9 cellular contexts compared by ENCODE assay signal in genomic region chrX:48890296-48890925, GRCh38. TPM values are rescaled to one million over a fixed set of nuclear protein-coding genes. Genes with fewer than 3 reads are reported as not detected.
DNase-seq lines count a peak whose midpoint lies in the region; ATAC-seq, FAIRE-seq and TF ChIP-seq lines count a peak whose summit lies in the region.
"Had no signal": no experiment of that assay in that cellular context is flagged by ENCODE, and none has a peak within 500 bp of the region (broad histone marks: within the 10 kb centered on the region; RNA-seq: fewer than 3 reads in every experiment).

No MANE protein-coding gene starts in this region.

- ATAC-seq in A549: peak in 1 of 2 experiments; percentile 2; a peak in 1 of 6 replicates
- no peak for ATAC-seq in HG03196 (IDR thresholded peaks at IDR 0.05; ENCODE audit: unreplicated experiment)

- no peak for TF ChIP-seq RAD21 in A549 (conservative IDR thresholded peaks at IDR 0.05 in 1 of 2, IDR thresholded peaks at IDR 0.05 in 1 of 2)

- H3K27ac Mint-ChIP-seq in mesothelial cell of epicardium: peak overlapping the region; percentile 83

- no peaks in the 10 kb centered on the region for H3K9me3 ChIP-seq in A549
- H3K9me3 ChIP-seq: ascending aorta had no signal

- no peak for TF ChIP-seq EP300 in A549 (IDR thresholded peaks at IDR 0.05)

- peak overlapping the region; percentile 88 to 99 for H3K27ac ChIP-seq in A549

- no peaks in the 10 kb centered on the region for H3K27me3 Mint-ChIP-seq in mesothelial cell of epicardium (ENCODE audit: low read depth)

- in situ Hi-C loops in astrocyte of the cerebellum (cut with HindIII; ENCODE audit: low sequenced_read_pairs): no loop called here

- CTCF ChIA-PET in A549 (lab: Yijun Ruan, JAX): interaction anchor here (0.9 to 2.1 kb wide), 4 partner anchors 17 to 154 kb away, joined by 3 to 12 read pairs (median 4); no protein-coding TSS in a partner anchor

- H3K27me3 ChIP-seq in H7 (ENCODE audit: control insufficient read depth, insufficient read depth, low read length): no peaks in the 10 kb centered on the region
- H3K27me3 ChIP-seq: ascending aorta had no signal

- peaks cover 12% of the 10 kb centered on the region for H3K9me3 Mint-ChIP-seq in mesothelial cell of epicardium

- WGBS in A549 (ENCODE audit: missing lambda C conversion rate): 80% methylated on average over 15 of the region's 15 CpGs

- H3K4me1 ChIP-seq in A549: 0 out of 3 replicates have a peak, but pooled peaks cover 7% of the 10 kb centered on the region
- H3K4me1 ChIP-seq: ascending aorta had no signal

- intact Hi-C loops in posterior vena cava (cut with DNase I): no loop called here

- H3K36me3 ChIP-seq in H7 (replicated peaks; ENCODE audit: control insufficient read depth, insufficient read depth, low read length): peaks cover 1% of the 10 kb centered on the region

- POLR2A ChIA-PET in A549 (lab: Yijun Ruan, JAX): interaction anchor here (0.8 to 2.3 kb wide), 4 partner anchors 8 to 27 kb away, joined by 3 to 12 read pairs (median 8); partner anchors contain the start of gene SLC35A2

- H3K4me2 ChIP-seq in A549: peak overlapping the region; percentile 91

- TF ChIP-seq POLR2A in A549 (IDR thresholded peaks at IDR 0.05; ENCODE audit: low read length): no peak

- DNase-seq in A549 (ENCODE audit: low read depth in 1 of 2, low spot score in 1 of 2): no peak
- DNase-seq in H7: peak; percentile 70
- no peak for DNase-seq in astrocyte of the cerebellum (ENCODE audit: low read depth)
- no peak for DNase-seq in mesothelial cell of epicardium (ENCODE audit: low spot score in 2 of 2, unreplicated experiment in 2 of 2)
- DNase-seq in posterior vena cava (ENCODE audit: low spot score): no peak
- DNase-seq in central memory CD4-positive, alpha-beta T cell: no peak
- no peak for DNase-seq in ecto neural progenitor cell (ENCODE audit: low spot score)

- H3K4me3 Mint-ChIP-seq in mesothelial cell of epicardium: peak overlapping the region; percentile 77

- H3K4me1 Mint-ChIP-seq in mesothelial cell of epicardium: peaks cover 14% of the 10 kb centered on the region

- peak overlapping the region; percentile 85 for H3K4me3 ChIP-seq in A549
- peak overlapping the region; percentile 50 for H3K4me3 ChIP-seq in H7 (ENCODE audit: insufficient read depth, low read depth, low read length)
- H3K4me3 ChIP-seq in astrocyte of the cerebellum (ENCODE audit: low read depth, low read length): peak overlapping the region; percentile 45

- FAIRE-seq in A549 (lab: Jason Lieb, UNC): no peak

- H3K36me3 Mint-ChIP-seq in mesothelial cell of epicardium: peaks cover 8% of the 10 kb centered on the region

- TF ChIP-seq CTCF in A549 (IDR thresholded peaks at IDR 0.05) (no peak), astrocyte of the cerebellum (IDR thresholded peaks at IDR 0.05; ENCODE audit: low read depth, low read length, missing control alignments) (no peak), mesothelial cell of epicardium (IDR thresholded peaks at IDR 0.05; ENCODE audit: unreplicated experiment) (no peak)

TF ChIP-seq in A549, 52 proteins besides CTCF, POLR2A, EP300 and RAD21:
- no peak for TF ChIP-seq POLR2AphosphoS2 (conservative IDR thresholded peaks at IDR 0.05; ENCODE audit: low read length)
- no peak for TF ChIP-seq GATA3 (IDR thresholded peaks at IDR 0.05; ENCODE audit: borderline replicate concordance)
- no peak for TF ChIP-seq JUNB (IDR thresholded peaks at IDR 0.05)
- no peak for TF ChIP-seq ELK1 (IDR thresholded peaks at IDR 0.05; ENCODE audit: low read depth, low read length)
- TF ChIP-seq KDM5A (IDR thresholded peaks at IDR 0.05): no peak
- no peak for TF ChIP-seq HOXB5 (CRISPR knock-in tag; IDR thresholded peaks at IDR 0.05)
- no peak for TF ChIP-seq CHD4 (IDR thresholded peaks at IDR 0.05; ENCODE audit: borderline replicate concordance)

RNA-seq across cellular contexts. Expression of gene TIMM17B, which starts 7.2 kb away (rescaled TPM):
- 68.9 and 71.8 TPM in 2 replicates for polyA plus RNA-seq in A549 (2011; rRNA removed)
- polyA plus RNA-seq in A549 (2012; cell fraction: cytosol; rRNA removed): 176 and 203 TPM in 2 replicates
- 162 and 173 TPM in 2 replicates for polyA plus RNA-seq in A549 (2012; cell fraction: nucleus; rRNA removed)
- 71.9 to 76.9 TPM (median 73.3 TPM) in 3 replicates for polyA plus RNA-seq in A549 (2017; fragmentation: RNase III; extraction: RNeasy Plus Mini Kit Qiagen cat#74134 plus additional on column Dnase treatment)
- 51.2 and 55.1 TPM in 2 replicates for polyA minus RNA-seq in A549 (2011; rRNA and poly(A)+ RNA removed)
- 129 and 157 TPM in 2 replicates for total RNA-seq in H7 (2014; rRNA removed; shearing (Covaris generic))
- 64.7 to 68.2 TPM (median 67.6 TPM) in 3 replicates for total RNA-seq in mesothelial cell of epicardium
- total RNA-seq in posterior vena cava: 10 to 100 TPM; 25.2 to 29.0 TPM

RNA-seq across cellular contexts. Expression of gene PQBP1, which starts 7.3 kb away (rescaled TPM):
- polyA plus RNA-seq in A549 (2011; rRNA removed) (119 and 125 TPM in 2 replicates), A549 (2017; fragmentation: RNase III; extraction: RNeasy Plus Mini Kit Qiagen cat#74134 plus additional on column Dnase treatment) (140 to 158 TPM (median 147 TPM) in 3 replicates)
- 169 and 209 TPM in 2 replicates for polyA plus RNA-seq in A549 (2012; cell fraction: cytosol; rRNA removed)
- 204 and 214 TPM in 2 replicates for polyA plus RNA-seq in A549 (2012; cell fraction: nucleus; rRNA removed)
- polyA minus RNA-seq in A549 (2011; rRNA and poly(A)+ RNA removed): 95.1 and 139 TPM in 2 replicates
- 30.2 and 39.8 TPM in 2 replicates for total RNA-seq in H7 (2014; rRNA removed; shearing (Covaris generic))
- total RNA-seq in mesothelial cell of epicardium (62.2 to 64.9 TPM (median 64.3 TPM) in 3 replicates), posterior vena cava (10 to 100 TPM; 43.2 to 48.9 TPM)

RNA-seq across cellular contexts. Expression of gene SLC35A2, which starts 21.0 kb away (rescaled TPM):
- polyA plus RNA-seq in A549 (2011; rRNA removed) (39.4 and 64.2 TPM in 2 replicates), A549 (2017; fragmentation: RNase III; extraction: RNeasy Plus Mini Kit Qiagen cat#74134 plus additional on column Dnase treatment) (42.3 to 50.2 TPM (median 49.0 TPM) in 3 replicates)
- polyA plus RNA-seq in A549 (2012; cell fraction: cytosol; rRNA removed): 47.0 and 62.4 TPM in 2 replicates
- 71.5 and 82.6 TPM in 2 replicates for polyA plus RNA-seq in A549 (2012; cell fraction: nucleus; rRNA removed)
- 53.2 and 68.1 TPM in 2 replicates for polyA minus RNA-seq in A549 (2011; rRNA and poly(A)+ RNA removed)
- total RNA-seq in H7 (2014; rRNA removed; shearing (Covaris generic)): 12.0 and 12.3 TPM in 2 replicates
- total RNA-seq in mesothelial cell of epicardium (42.2 to 45.9 TPM (median 43.8 TPM) in 3 replicates), posterior vena cava (10 to 100 TPM; 11.5 to 14.7 TPM)

RNA-seq across cellular contexts. Expression of gene PIM2, which starts 28.4 kb away (rescaled TPM):
- polyA plus RNA-seq in A549 (2011; rRNA removed): 8.2 and 8.5 TPM in 2 replicates
- 10.0 and 11.2 TPM in 2 replicates for polyA plus RNA-seq in A549 (2012; cell fraction: cytosol; rRNA removed)
- polyA plus RNA-seq in A549 (2012; cell fraction: nucleus; rRNA removed): 18.2 and 21.9 TPM in 2 replicates
- 7.9 to 8.8 TPM (median 7.9 TPM) in 3 replicates for polyA plus RNA-seq in A549 (2017; fragmentation: RNase III; extraction: RNeasy Plus Mini Kit Qiagen cat#74134 plus additional on column Dnase treatment)
- 9.0 and 12.3 TPM in 2 replicates for polyA minus RNA-seq in A549 (2011; rRNA and poly(A)+ RNA removed)
- total RNA-seq in H7 (2014; rRNA removed; shearing (Covaris generic)): 161 and 207 TPM in 2 replicates
- total RNA-seq in mesothelial cell of epicardium: 9.3 to 10.3 TPM (median 9.7 TPM) in 3 replicates
- 1 to 10 TPM; 3.0 to 4.2 TPM for total RNA-seq in posterior vena cava

RNA-seq across cellular contexts. Expression of gene PCSK1N, which starts 55.0 kb away (rescaled TPM):
- polyA plus RNA-seq in A549 (2011; rRNA removed): 1.7 and 3.0 TPM in 2 replicates
- polyA plus RNA-seq in A549 (2012; cell fraction: cytosol; rRNA removed): 19.1 and 28.3 TPM in 2 replicates
- polyA plus RNA-seq in A549 (2012; cell fraction: nucleus; rRNA removed): 16.3 and 28.5 TPM in 2 replicates
- polyA plus RNA-seq in A549 (2017; fragmentation: RNase III; extraction: RNeasy Plus Mini Kit Qiagen cat#74134 plus additional on column Dnase treatment): 15.9 to 22.9 TPM (median 21.2 TPM) in 3 replicates
- polyA minus RNA-seq in A549 (2011; rRNA and poly(A)+ RNA removed): 0.83 and 1.5 TPM in 2 replicates
- total RNA-seq in H7 (2014; rRNA removed; shearing (Covaris generic)): 0.59 and 1.6 TPM in 2 replicates
- total RNA-seq in mesothelial cell of epicardium: 41.6 to 46.9 TPM (median 42.8 TPM) in 3 replicates
- total RNA-seq in posterior vena cava: 1 to 10 TPM in 1 of 2 donors, under 1 TPM in 1; 0.52 to 2.4 TPM
- total RNA-seq: ascending aorta had no signal
